In genomic region chr3:30721314-30721634, GRCh38 we compare ENCODE assay signal across 13 cellular contexts.
DNase-seq lines count a peak whose midpoint lies in the region; ATAC-seq, FAIRE-seq and TF ChIP-seq lines count a peak whose summit lies in the region.
"Had no signal": no experiment of that assay in that cellular context is flagged by ENCODE, and none has a peak within 500 bp of the region (broad histone marks: within the 10 kb centered on the region; RNA-seq: fewer than 3 reads in every experiment).

No MANE protein-coding gene starts in this region.

- H3K9ac ChIP-seq in astrocyte (ENCODE audit: low read length): no peak overlapping the region
- no peak overlapping the region for H3K9ac ChIP-seq in smooth muscle cell (ENCODE audit: low read depth)

- ATAC-seq in right lobe of liver (no peak), Right ventricle myocardium superior (ENCODE audit: poor library complexity) (no peak)
- ATAC-seq: K562 had no signal

- H3K9me3 Mint-ChIP-seq in HFFc6: no peaks in the 10 kb centered on the region
- peaks cover 1% of the 10 kb centered on the region for H3K9me3 Mint-ChIP-seq in astrocyte (ENCODE audit: unreplicated experiment)

- FAIRE-seq in astrocyte (lab: Jason Lieb, UNC): peak; percentile 79
- FAIRE-seq: GM12891, K562 had no signal

- peak overlapping the region; percentile 27; the same call in 1 of the 2 replicates for H3K4me3 Mint-ChIP-seq in HFFc6
- H3K4me3 Mint-ChIP-seq in astrocyte (ENCODE audit: unreplicated experiment): no peak overlapping the region

- H3K4me1 Mint-ChIP-seq in HFFc6 (ENCODE audit: low read depth) (peaks cover 27% of the 10 kb centered on the region), astrocyte (ENCODE audit: low read depth, unreplicated experiment) (peaks cover 13% of the 10 kb centered on the region)

- no peak for TF ChIP-seq CTCF in HFFc6 (IDR thresholded peaks at IDR 0.05)
- TF ChIP-seq CTCF in astrocyte (IDR thresholded peaks at IDR 0.05; ENCODE audit: insufficient read depth, low read depth, low read length): no peak
- no peak for TF ChIP-seq CTCF in right lobe of liver (IDR thresholded peaks at IDR 0.05)
- TF ChIP-seq CTCF in smooth muscle cell (IDR thresholded peaks at IDR 0.05; ENCODE audit: borderline replicate concordance, insufficient read depth, poor library complexity, severe bottlenecking): no peak

- H4K20me1 ChIP-seq in astrocyte (ENCODE audit: insufficient read depth, low read length) (no peaks in the 10 kb centered on the region), smooth muscle cell (ENCODE audit: low read depth) (no peaks in the 10 kb centered on the region)

- H3K27me3 ChIP-seq in astrocyte (ENCODE audit: insufficient read depth, low read length): no peaks in the 10 kb centered on the region
- no peaks in the 10 kb centered on the region for H3K27me3 ChIP-seq in right lobe of liver
- no peaks in the 10 kb centered on the region for H3K27me3 ChIP-seq in smooth muscle cell (ENCODE audit: low read depth)

- H3K27ac ChIP-seq in astrocyte (ENCODE audit: low read depth, low read length) (peak overlapping the region; percentile 31), right lobe of liver (peak overlapping the region in 2 of 3 donors; percentile 6 to 17), smooth muscle cell (ENCODE audit: low read depth) (no peak overlapping the region)
- H3K27ac ChIP-seq: C4-2B had no signal

- no peak overlapping the region for H2AFZ ChIP-seq in astrocyte (ENCODE audit: low read depth, low read length)
- H2AFZ ChIP-seq in smooth muscle cell (ENCODE audit: low read depth): no peak overlapping the region

- H3K4me3 ChIP-seq in astrocyte (ENCODE audit: insufficient read depth, low read depth, low read length): no peak overlapping the region
- no peak overlapping the region for H3K4me3 ChIP-seq in right lobe of liver
- no peak overlapping the region for H3K4me3 ChIP-seq in smooth muscle cell
- H3K4me3 ChIP-seq: K562 had no signal

- no peaks in the 10 kb centered on the region for H3F3A ChIP-seq in smooth muscle cell (ENCODE audit: low read depth)

- WGBS in right lobe of liver (ENCODE audit: insufficient coverage, low coverage, low lambda C conversion rate, missing lambda C conversion rate): 35% methylated on average over 2 of the region's 2 CpGs
- WGBS in smooth muscle cell (ENCODE audit: low lambda C conversion rate): 61% methylated on average over 2 of the region's 2 CpGs

- H3K36me3 Mint-ChIP-seq in HFFc6 (ENCODE audit: low read depth) (no peaks in the 10 kb centered on the region), astrocyte (ENCODE audit: low read depth, unreplicated experiment) (no peaks in the 10 kb centered on the region)

- TF ChIP-seq POLR2A in right lobe of liver (IDR thresholded peaks at IDR 0.05): no peak

- DNase-seq in HFFc6: no peak
- no peak for DNase-seq in astrocyte (ENCODE audit: low read depth)
- no peak for DNase-seq in right lobe of liver
- DNase-seq in smooth muscle cell (lab: John Stamatoyannopoulos, UW; ENCODE audit: unreplicated experiment): no peak
- DNase-seq in stimulated activated CD4-positive, alpha-beta T cell treated with anti-CD3 and anti-CD28 coated beads, Interleukin-2, amount 100 ng/mL, for 48 hours: no peak
- no peak for DNase-seq in Right ventricle myocardium superior
- no peak for DNase-seq in germinal center (ENCODE audit: low spot score)
- DNase-seq: DMS79, NCI-H446, SHP77 had no signal

- H3K27me3 Mint-ChIP-seq in HFFc6 (ENCODE audit: insufficient read depth) (peaks cover 1% of the 10 kb centered on the region; the same call in 1 of the 2 replicates), astrocyte (ENCODE audit: low read depth, unreplicated experiment) (no peaks in the 10 kb centered on the region)

- H3K4me1 ChIP-seq in astrocyte (ENCODE audit: insufficient read depth, low read length): peaks cover 10% of the 10 kb centered on the region
- peaks cover 0 to 16% (median 2%) of the 10 kb centered on the region in 4 donors for H3K4me1 ChIP-seq in right lobe of liver
- peaks cover 5% of the 10 kb centered on the region for H3K4me1 ChIP-seq in smooth muscle cell (ENCODE audit: low read depth)

- intact Hi-C loops in right lobe of liver (cut with DNase I) (no loop called here), Right ventricle myocardium superior (cut with DNase I) (no loop called here)

- H3K4me2 ChIP-seq in astrocyte (ENCODE audit: low read length) (peak overlapping the region; percentile 69), smooth muscle cell (peak overlapping the region; percentile 60)

- H3K27ac Mint-ChIP-seq in HFFc6 (peak overlapping the region; percentile 23; the same call in 1 of the 2 replicates), astrocyte (ENCODE audit: unreplicated experiment) (peak overlapping the region; percentile 63)

- no peaks in the 10 kb centered on the region for H3K36me3 ChIP-seq in astrocyte (ENCODE audit: insufficient read depth, low read length)
- no peaks in the 10 kb centered on the region for H3K36me3 ChIP-seq in right lobe of liver
- H3K36me3 ChIP-seq in smooth muscle cell (ENCODE audit: low read depth): no peaks in the 10 kb centered on the region

- H3K9me3 ChIP-seq in astrocyte (ENCODE audit: insufficient read depth, low read depth, low read length): no peaks in the 10 kb centered on the region
- H3K9me3 ChIP-seq in right lobe of liver: no peaks in the 10 kb centered on the region
- H3K9me3 ChIP-seq in smooth muscle cell (replicated peaks; ENCODE audit: low read depth): no peaks in the 10 kb centered on the region

- H3K79me2 ChIP-seq in astrocyte (ENCODE audit: insufficient read depth, low read length) (no peaks in the 10 kb centered on the region), smooth muscle cell (ENCODE audit: low read depth) (no peaks in the 10 kb centered on the region)
